ENCODE assay signal across 8 cellular contexts in genomic region chr10:31319602-31320178, GRCh38. TPM values are rescaled to one million over a fixed set of nuclear protein-coding genes. Genes with fewer than 3 reads are reported as not detected.
DNase-seq lines count a peak whose midpoint lies in the region; ATAC-seq and TF ChIP-seq lines count a peak whose summit lies in the region.

No MANE protein-coding gene starts in this region.

- peak overlapping the region; percentile 92 to 99 for H3K4me3 Mint-ChIP-seq in activated T-cell treated with anti-CD3 and anti-CD28 coated beads, Interleukin-2, amount 50 U/mL, for 72 hours

- no peaks in the 10 kb centered on the region for H3K27me3 ChIP-seq in heart left ventricle
- H3K27me3 ChIP-seq in gastrocnemius medialis: no peaks in the 10 kb centered on the region

- peaks cover 3 to 4% of the 10 kb centered on the region in 2 donors for H3K36me3 Mint-ChIP-seq in activated T-cell treated with anti-CD3 and anti-CD28 coated beads, Interleukin-2, amount 50 U/mL, for 72 hours (ENCODE audit: insufficient read depth in 2 of 2)

- no peaks in the 10 kb centered on the region for H3K9me3 ChIP-seq in heart left ventricle
- no peaks in the 10 kb centered on the region for H3K9me3 ChIP-seq in gastrocnemius medialis

- H3K36me3 ChIP-seq in heart left ventricle: no peaks in the 10 kb centered on the region
- H3K36me3 ChIP-seq in gastrocnemius medialis: no peaks in the 10 kb centered on the region

- DNase-seq in activated T-cell treated with anti-CD3 and anti-CD28 coated beads for 4 hours (peak; percentile 3), heart left ventricle (peak in 3 of 5 donors; percentile 15 to 37 (median 27)), gastrocnemius medialis (no peak), OCI-M2 (lab: John Stamatoyannopoulos, UW; ENCODE audit: unreplicated experiment) (no peak), GM10266 (ENCODE audit: extremely low spot score) (no peak)
- DNase-seq in activated T-cell treated with anti-CD3 and anti-CD28 coated beads, Interleukin-2, amount 50 U/mL, for 48 hours: no peak
- DNase-seq in activated T-cell treated with anti-CD3 and anti-CD28 coated beads, Interleukin-2, amount 50 U/mL, for 72 hours: peak in 1 of 2 donors; percentile 18

- H3K4me1 Mint-ChIP-seq in activated T-cell treated with anti-CD3 and anti-CD28 coated beads, Interleukin-2, amount 50 U/mL, for 72 hours (ENCODE audit: low read depth): peaks cover 67% of the 10 kb centered on the region

- peak; percentile 7 for ATAC-seq in HG03135 (IDR thresholded peaks at IDR 0.05; ENCODE audit: unreplicated experiment)
- ATAC-seq in activated T-cell treated with anti-CD3 and anti-CD28 coated beads, Interleukin-2, amount 50 U/mL, for 72 hours (replicated peaks in 1 of 2): peak; percentile 20 to 21
- peak in 2 of 4 donors; percentile 7 to 17 for ATAC-seq in heart left ventricle
- ATAC-seq in gastrocnemius medialis: peak; percentile 7 to 21

- peak overlapping the region; percentile 91 to 99 (median 98) for H3K27ac ChIP-seq in heart left ventricle
- peak overlapping the region; percentile 97 to 99 (median 98) for H3K27ac ChIP-seq in gastrocnemius medialis

- H3K27ac Mint-ChIP-seq in activated T-cell treated with anti-CD3 and anti-CD28 coated beads, Interleukin-2, amount 50 U/mL, for 72 hours: no peak overlapping the region

- TF ChIP-seq CTCF in heart left ventricle (IDR thresholded peaks at IDR 0.05): peak in 1 of 12 donors; percentile 7
- TF ChIP-seq CTCF in gastrocnemius medialis (IDR thresholded peaks at IDR 0.05 in 4 of 5, conservative IDR thresholded peaks at IDR 0.05 in 1 of 5): no peak
- TF ChIP-seq CTCF in GM10266 (IDR thresholded peaks at IDR 0.05; ENCODE audit: control insufficient read depth, insufficient read depth, low read depth, missing control alignments): no peak

- 0 to 2% (median 0%) methylated on average over 13 to 89 of the region's 89 CpGs for WGBS in heart left ventricle, 4 donors

- TF ChIP-seq POLR2A in heart left ventricle (IDR thresholded peaks at IDR 0.05) (no peak), gastrocnemius medialis (IDR thresholded peaks at IDR 0.05) (no peak)

- H3K4me3 ChIP-seq in heart left ventricle (peak overlapping the region; percentile 66 to 96 (median 90)), gastrocnemius medialis (peak overlapping the region; percentile 91 to 96 (median 94))

- H3K9me3 Mint-ChIP-seq in activated T-cell treated with anti-CD3 and anti-CD28 coated beads, Interleukin-2, amount 50 U/mL, for 72 hours: no peaks in the 10 kb centered on the region

- H3K4me1 ChIP-seq in heart left ventricle (peaks cover 0 to 48% (median 18%) of the 10 kb centered on the region in 12 donors), gastrocnemius medialis (peaks cover 36 to 51% of the 10 kb centered on the region in 2 donors)

- in situ Hi-C loops in gastrocnemius medialis (cut with MboI; ENCODE audit: low sequenced_read_pairs in 4 of 4): loop anchor here (10.0 to 25.0 kb wide), 5 partner anchors 282 to 535 kb away; partner anchors contain the start of gene ZNF438 (in 1 of the 4)

- no peaks in the 10 kb centered on the region for H3K27me3 Mint-ChIP-seq in activated T-cell treated with anti-CD3 and anti-CD28 coated beads, Interleukin-2, amount 50 U/mL, for 72 hours (ENCODE audit: low read depth)

- intact Hi-C loops in heart left ventricle (cut with DNase I) (loop anchor here (1.0 to 10.0 kb wide), 28 partner anchors 78 to 565 kb away; partner anchors contain the start of gene ZNF438 (in 4 of the 10)), gastrocnemius medialis (cut with DNase I; ENCODE audit: low total_unique reads) (loop anchor here (1.0 to 10.0 kb wide), 10 partner anchors 80 to 535 kb away; no protein-coding TSS in a partner anchor)

RNA-seq across cellular contexts. Expression of gene ZEB1, which starts 0.7 kb away (rescaled TPM):
- total RNA-seq in activated T-cell treated with anti-CD3 and anti-CD28 coated beads, Interleukin-2, amount 50 U/mL, for 72 hours: 10 to 100 TPM; 45.4 to 52.5 TPM
- 100 to 1,000 TPM in 3 of 9 donors, 10 to 100 TPM in 6; 74.0 to 135 (median 95.9) TPM for total RNA-seq in heart left ventricle
- 10 to 100 TPM; 15.4 to 19.4 TPM for polyA plus RNA-seq in heart left ventricle
- 100 to 1,000 TPM in 3 of 4 donors, 10 to 100 TPM in 1; 67.4 to 175 (median 137) TPM for total RNA-seq in gastrocnemius medialis

Comparison
In these comparisons a context has a peak if more than half of its experiments do, and no peak if none do; other contexts are left out.
1. DNase-seq: peak in activated T-cell treated with anti-CD3 and anti-CD28 coated beads for 4 hours (single experiment) and heart left ventricle (3 of 5); none in activated T-cell treated with anti-CD3 and anti-CD28 coated beads, Interleukin-2, amount 50 U/mL, for 48 hours (0 of 2), gastrocnemius medialis (0 of 2), OCI-M2 (single experiment) and GM10266 (single experiment).